Comparison of ENCODE assay signal across 19 cellular contexts in the genomic region with DNA sequence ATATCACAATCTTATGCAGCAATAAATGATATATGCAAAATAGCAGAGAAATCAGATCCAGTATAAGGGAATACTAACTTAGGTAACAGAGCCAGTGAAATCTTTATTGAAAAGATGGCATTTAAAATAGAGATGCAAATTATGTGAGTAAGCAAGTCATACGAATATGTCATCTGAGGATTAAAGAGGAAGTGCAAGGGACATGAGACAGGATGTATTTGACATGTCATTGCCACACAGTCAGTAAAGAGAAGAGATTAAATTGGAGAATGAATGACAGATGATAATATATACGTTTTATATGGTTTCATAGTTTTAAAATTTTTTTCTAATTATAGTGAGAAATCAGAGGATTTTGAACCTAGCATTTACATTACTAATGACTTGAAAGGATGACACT.
"Had no signal": no experiment of that assay in that cellular context is flagged by ENCODE, and none has a peak within 500 bp of the region (broad histone marks: within the 10 kb centered on the region; RNA-seq: fewer than 3 reads in every experiment).

No MANE protein-coding gene starts in this region.

- DNase-seq: activated CD4-positive, alpha-beta T cell treated with anti-CD3 and anti-CD28 coated beads, Interleukin-2, amount 50 U/mL, for 1 hour; activated CD8-positive, alpha-beta memory T cell treated with anti-CD3 and anti-CD28 coated beads, Interleukin-2, amount 50 U/mL, for 4 hours; activated effector memory CD4-positive, alpha-beta T cell treated with Interleukin-2 at 50 U/mL for 16 hours; activated naive CD4-positive, alpha-beta T cell treated with anti-CD3 and anti-CD28 coated beads, Interleukin-2, amount 50 U/mL, for 16 hours; activated T-cell treated with anti-CD3 and anti-CD28 coated beads, Interleukin-2, amount 50 U/mL, for 4 hours; foreskin melanocyte; glutamatergic neuron; hippocampal formation; lower lobe of right lung; natural killer cell; right lobe of liver; small intestine; stimulated activated CD4-positive, alpha-beta T cell treated with anti-CD3 and anti-CD28 coated beads, Interleukin-4, amount 100 ng/mL, for 1 hour; stomach; testis; upper lobe of left lung had no signal

- H3K4me3 Mint-ChIP-seq: activated T-cell treated with anti-CD3 and anti-CD28 coated beads, Interleukin-2, amount 50 U/mL, for 4 hours; natural killer cell had no signal

- H3K27ac ChIP-seq: breast epithelium, coronary artery, lower lobe of right lung, parathyroid adenoma, right lobe of liver, stomach, testis, upper lobe of left lung had no signal

- H3K4me1 ChIP-seq: breast epithelium, lower lobe of right lung, parathyroid adenoma, right lobe of liver, stomach, testis, upper lobe of left lung had no signal

- H3K9me3 Mint-ChIP-seq: natural killer cell had no signal

- H3K9me3 ChIP-seq: lower lobe of right lung, right lobe of liver, testis had no signal

- H3K9ac ChIP-seq: parathyroid adenoma had no signal

- H3K79me2 ChIP-seq: parathyroid adenoma had no signal

- H3K27ac Mint-ChIP-seq: natural killer cell had no signal

- H2AFZ ChIP-seq: parathyroid adenoma had no signal

- H3K27me3 ChIP-seq: breast epithelium, right lobe of liver, stomach, testis, upper lobe of left lung had no signal

- H3K36me3 ChIP-seq: breast epithelium, lower lobe of right lung, right lobe of liver, stomach, upper lobe of left lung had no signal

- H3K4me3 ChIP-seq: breast epithelium, coronary artery, lower lobe of right lung, right lobe of liver, stomach, testis, upper lobe of left lung had no signal
